Comparison of ENCODE assay signal across 1 cellular context in the genomic region with DNA sequence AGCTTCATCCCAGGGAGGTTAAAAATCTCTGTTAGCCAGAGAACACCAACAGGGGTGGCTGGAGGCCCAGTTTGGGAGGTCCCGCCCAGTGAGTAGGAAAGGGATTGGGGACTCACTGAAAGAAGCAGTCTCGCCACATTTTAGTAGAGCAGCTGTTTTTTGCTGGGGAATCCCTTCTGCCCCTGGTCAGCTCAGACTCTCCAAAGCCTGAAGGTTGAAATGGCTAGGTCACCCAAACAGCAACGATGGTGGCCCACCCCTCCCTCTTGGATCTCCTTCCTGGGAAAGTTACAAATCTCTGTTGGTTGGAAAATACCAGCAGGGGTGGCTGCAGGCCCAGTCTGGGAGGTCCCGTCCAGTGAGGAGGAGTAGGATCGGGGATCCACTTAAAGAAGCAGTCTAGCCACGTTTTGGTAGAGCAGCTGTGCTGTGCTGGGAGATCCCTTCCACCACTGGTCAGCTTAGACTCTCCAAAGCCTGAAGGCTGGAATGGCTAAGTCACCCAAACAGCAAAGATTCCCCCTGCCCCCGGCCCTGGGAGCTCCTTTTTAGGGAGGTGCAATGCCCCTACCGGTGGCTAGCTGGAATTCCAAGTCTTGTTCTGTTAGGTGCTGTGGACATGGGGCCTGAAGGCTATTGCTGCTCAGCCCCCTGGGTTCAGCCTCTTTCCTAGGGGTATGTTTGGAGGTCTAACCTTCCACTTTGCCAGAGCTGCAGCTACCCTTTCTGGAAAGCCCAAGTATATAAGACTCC.
TF ChIP-seq lines count a peak whose summit lies in the region.

No MANE protein-coding gene starts in this region.

TF ChIP-seq in SK-N-SH treated with all-trans-retinoic acid at 6 μM for 48 hours, 23 proteins besides CTCF, POLR2A, EP300 and RAD21 (continued from another document):
- TF ChIP-seq, protein P1, sequence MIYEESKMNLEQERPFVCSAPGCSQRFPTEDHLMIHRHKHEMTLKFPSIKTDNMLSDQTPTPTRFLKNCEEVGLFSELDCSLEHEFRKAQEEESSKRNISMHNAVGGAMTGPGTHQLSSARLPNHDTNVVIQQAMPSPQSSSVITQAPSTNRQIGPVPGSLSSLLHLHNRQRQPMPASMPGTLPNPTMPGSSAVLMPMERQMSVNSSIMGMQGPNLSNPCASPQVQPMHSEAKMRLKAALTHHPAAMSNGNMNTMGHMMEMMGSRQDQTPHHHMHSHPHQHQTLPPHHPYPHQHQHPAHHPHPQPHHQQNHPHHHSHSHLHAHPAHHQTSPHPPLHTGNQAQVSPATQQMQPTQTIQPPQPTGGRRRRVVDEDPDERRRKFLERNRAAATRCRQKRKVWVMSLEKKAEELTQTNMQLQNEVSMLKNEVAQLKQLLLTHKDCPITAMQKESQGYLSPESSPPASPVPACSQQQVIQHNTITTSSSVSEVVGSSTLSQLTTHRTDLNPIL (CRISPR knock-in tag; IDR thresholded peaks at IDR 0.05; ENCODE audit: low read depth) = no peak
- TF ChIP-seq GLIS3 (CRISPR knock-in tag; IDR thresholded peaks at IDR 0.05) (no peak), ZNF565 (CRISPR knock-in tag; conservative IDR thresholded peaks at IDR 0.05; ENCODE audit: low read depth) (no peak)
- TF ChIP-seq, protein P2, sequence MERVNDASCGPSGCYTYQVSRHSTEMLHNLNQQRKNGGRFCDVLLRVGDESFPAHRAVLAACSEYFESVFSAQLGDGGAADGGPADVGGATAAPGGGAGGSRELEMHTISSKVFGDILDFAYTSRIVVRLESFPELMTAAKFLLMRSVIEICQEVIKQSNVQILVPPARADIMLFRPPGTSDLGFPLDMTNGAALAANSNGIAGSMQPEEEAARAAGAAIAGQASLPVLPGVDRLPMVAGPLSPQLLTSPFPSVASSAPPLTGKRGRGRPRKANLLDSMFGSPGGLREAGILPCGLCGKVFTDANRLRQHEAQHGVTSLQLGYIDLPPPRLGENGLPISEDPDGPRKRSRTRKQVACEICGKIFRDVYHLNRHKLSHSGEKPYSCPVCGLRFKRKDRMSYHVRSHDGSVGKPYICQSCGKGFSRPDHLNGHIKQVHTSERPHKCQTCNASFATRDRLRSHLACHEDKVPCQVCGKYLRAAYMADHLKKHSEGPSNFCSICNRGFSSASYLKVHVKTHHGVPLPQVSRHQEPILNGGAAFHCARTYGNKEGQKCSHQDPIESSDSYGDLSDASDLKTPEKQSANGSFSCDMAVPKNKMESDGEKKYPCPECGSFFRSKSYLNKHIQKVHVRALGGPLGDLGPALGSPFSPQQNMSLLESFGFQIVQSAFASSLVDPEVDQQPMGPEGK (CRISPR knock-in tag; IDR thresholded peaks at IDR 0.05; ENCODE audit: borderline replicate concordance) = no peak
- TF ChIP-seq, protein P3, sequence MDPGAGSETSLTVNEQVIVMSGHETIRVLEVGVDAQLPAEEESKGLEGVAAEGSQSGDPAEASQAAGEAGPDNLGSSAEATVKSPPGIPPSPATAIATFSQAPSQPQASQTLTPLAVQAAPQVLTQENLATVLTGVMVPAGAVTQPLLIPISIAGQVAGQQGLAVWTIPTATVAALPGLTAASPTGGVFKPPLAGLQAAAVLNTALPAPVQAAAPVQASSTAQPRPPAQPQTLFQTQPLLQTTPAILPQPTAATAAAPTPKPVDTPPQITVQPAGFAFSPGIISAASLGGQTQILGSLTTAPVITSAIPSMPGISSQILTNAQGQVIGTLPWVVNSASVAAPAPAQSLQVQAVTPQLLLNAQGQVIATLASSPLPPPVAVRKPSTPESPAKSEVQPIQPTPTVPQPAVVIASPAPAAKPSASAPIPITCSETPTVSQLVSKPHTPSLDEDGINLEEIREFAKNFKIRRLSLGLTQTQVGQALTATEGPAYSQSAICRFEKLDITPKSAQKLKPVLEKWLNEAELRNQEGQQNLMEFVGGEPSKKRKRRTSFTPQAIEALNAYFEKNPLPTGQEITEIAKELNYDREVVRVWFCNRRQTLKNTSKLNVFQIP (CRISPR knock-in tag; IDR thresholded peaks at IDR 0.05; ENCODE audit: borderline replicate concordance, low read depth) = no peak
